1 cellular context compared by ENCODE assay signal in the genomic region with DNA sequence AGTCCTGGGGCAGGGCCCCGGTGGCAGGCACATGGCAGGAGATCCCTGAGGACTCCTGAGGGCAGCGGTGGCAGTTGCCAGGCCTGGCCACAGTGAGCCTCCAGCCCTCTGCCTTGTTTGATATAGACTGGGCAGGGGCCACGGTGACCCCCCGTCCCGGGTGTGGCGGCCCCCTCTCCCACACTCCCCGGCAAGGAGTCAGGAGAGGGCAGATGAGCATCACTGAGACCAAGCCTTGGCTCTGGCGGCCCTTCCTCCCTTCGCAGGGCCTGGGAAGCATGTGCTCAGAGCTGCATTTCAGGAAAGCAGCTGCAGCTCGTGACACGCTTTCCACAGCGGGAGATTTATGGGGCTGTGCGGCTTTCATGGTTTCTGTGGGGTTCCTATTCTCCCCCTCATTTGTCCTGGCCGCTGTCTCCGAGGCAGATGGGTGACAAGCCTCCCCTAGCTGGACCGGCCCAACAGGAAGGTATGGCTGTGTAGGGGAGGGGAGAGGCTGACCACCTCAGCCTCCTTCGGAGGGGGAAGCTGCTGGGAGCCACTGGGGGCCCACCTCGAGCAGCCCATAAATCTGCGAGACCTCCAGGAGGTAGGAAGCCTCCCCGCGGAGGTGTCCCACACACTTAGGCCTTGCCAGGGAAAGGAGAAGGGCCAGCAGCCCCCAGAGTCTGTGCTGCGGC.
TF ChIP-seq lines count a peak whose summit lies in the region.

No MANE protein-coding gene starts in this region.

TF ChIP-seq in IMR-90, 13 proteins besides CTCF, POLR2A, EP300 and RAD21 (continued from another document):
- TF ChIP-seq FOS (IDR thresholded peaks at IDR 0.05; ENCODE audit: low read depth, low read length) = no peak
- no peak for TF ChIP-seq MXI1 (IDR thresholded peaks at IDR 0.05; ENCODE audit: borderline replicate concordance, low read depth, low read length)
- TF ChIP-seq, protein P1, sequence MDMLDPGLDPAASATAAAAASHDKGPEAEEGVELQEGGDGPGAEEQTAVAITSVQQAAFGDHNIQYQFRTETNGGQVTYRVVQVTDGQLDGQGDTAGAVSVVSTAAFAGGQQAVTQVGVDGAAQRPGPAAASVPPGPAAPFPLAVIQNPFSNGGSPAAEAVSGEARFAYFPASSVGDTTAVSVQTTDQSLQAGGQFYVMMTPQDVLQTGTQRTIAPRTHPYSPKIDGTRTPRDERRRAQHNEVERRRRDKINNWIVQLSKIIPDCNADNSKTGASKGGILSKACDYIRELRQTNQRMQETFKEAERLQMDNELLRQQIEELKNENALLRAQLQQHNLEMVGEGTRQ (IDR thresholded peaks at IDR 0.05; ENCODE audit: low read depth, low read length) = no peak
- TF ChIP-seq NFE2L2 (IDR thresholded peaks at IDR 0.05; ENCODE audit: low read depth, low read length) = no peak
TF ChIP-seq in IMR-90: peak in this region for 0.
